In genomic region chr1:238913210-238913609, GRCh38 we compare ENCODE assay signal across 30 cellular contexts.
"Had no signal": no experiment of that assay in that cellular context is flagged by ENCODE, and none has a peak within 500 bp of the region (broad histone marks: within the 10 kb centered on the region; RNA-seq: fewer than 3 reads in every experiment).

No MANE protein-coding gene starts in this region.

- H3K4me1 ChIP-seq: parathyroid adenoma, psoas muscle, right lobe of liver, sigmoid colon, stomach, thyroid gland, tibial nerve, upper lobe of left lung, vagina had no signal

- H3K4me3 Mint-ChIP-seq: natural killer cell treated with Interleukin-12 subunit alpha and Interleukin-12 subunit beta and Interleukin-15 and Interleukin-18, amount 100 ng/mL, for 72 hours; nephron progenitor cell; neural crest cell; stimulated activated effector memory CD8-positive, alpha-beta T cell treated with anti-CD3 and anti-CD28 coated beads, Interleukin-12 subunit alpha, Interleukin-12 subunit beta, amount 100 ng/mL, for 72 hours; stimulated activated naive B cell treated with anti-CD40 and anti-IgM and Interleukin-4, amounts not matched to agents 10 μg/mL and 1 μg/mL and 100 μg/mL, for 72 hours; stimulated activated naive CD8-positive, alpha-beta T cell treated with anti-CD3 and anti-CD28 coated beads, Interleukin-15, Interleukin-2, amounts not matched to agents 100 ng/mL and 50 ng/mL, for 24 hours had no signal

- H3K9me3 ChIP-seq: neutrophil, ovary, psoas muscle, right lobe of liver, sigmoid colon, stomach, thoracic aorta, thyroid gland, tibial nerve, upper lobe of left lung, vagina had no signal

- H3K27me3 Mint-ChIP-seq: natural killer cell treated with Interleukin-12 subunit alpha and Interleukin-12 subunit beta and Interleukin-15 and Interleukin-18, amount 100 ng/mL, for 72 hours; progenitor cell of endocrine pancreas; stimulated activated naive B cell treated with anti-CD40 and anti-IgM and Interleukin-4, amounts not matched to agents 10 μg/mL and 1 μg/mL and 100 μg/mL, for 72 hours; stimulated activated naive CD8-positive, alpha-beta T cell treated with anti-CD3 and anti-CD28 coated beads, Interleukin-15, Interleukin-2, amounts not matched to agents 100 ng/mL and 50 ng/mL, for 24 hours had no signal

- H3K27ac Mint-ChIP-seq: natural killer cell treated with Interleukin-12 subunit alpha and Interleukin-12 subunit beta and Interleukin-15 and Interleukin-18, amount 100 ng/mL, for 72 hours; nephron progenitor cell; progenitor cell of endocrine pancreas; stimulated activated effector memory CD8-positive, alpha-beta T cell treated with anti-CD3 and anti-CD28 coated beads, Interleukin-12 subunit alpha, Interleukin-12 subunit beta, amount 100 ng/mL, for 72 hours; stimulated activated naive B cell treated with anti-CD40 and anti-IgM and Interleukin-4, amounts not matched to agents 10 μg/mL and 1 μg/mL and 100 μg/mL, for 72 hours; stimulated activated naive CD8-positive, alpha-beta T cell treated with anti-CD3 and anti-CD28 coated beads, Interleukin-15, Interleukin-2, amounts not matched to agents 100 ng/mL and 50 ng/mL, for 24 hours had no signal

- DNase-seq: nephron progenitor cell; occipital lobe; ovary; posterior cingulate gyrus; psoas muscle; right cardiac atrium; right lobe of liver; sigmoid colon; small intestine; stimulated activated CD4-positive, alpha-beta T cell treated with anti-CD3 and anti-CD28 coated beads, Interleukin-15, amount 100 ng/mL, for 24 hours; stimulated activated CD4-positive, alpha-beta T cell treated with anti-CD3 and anti-CD28 coated beads, Interleukin-2, amount 100 ng/mL, for 24 hours; stimulated activated CD4-positive, alpha-beta T cell treated with anti-CD3 and anti-CD28 coated beads, Interleukin-2, amount 100 ng/mL, for 48 hours; stimulated activated CD4-positive, alpha-beta T cell treated with anti-CD3 and anti-CD28 coated beads, Interleukin-4, amount 100 ng/mL, for 24 hours; stimulated activated naive B cell treated with anti-CD40 and anti-IgM and Interleukin-4, amounts not matched to agents 10 μg/mL and 1 μg/mL and 100 μg/mL, for 72 hours; stimulated activated naive CD4-positive, alpha-beta T cell treated with Interleukin-2 at 50 U/mL for 16 hours; stomach; thyroid gland; trophoblast cell; upper lobe of left lung had no signal

- ATAC-seq: natural killer cell treated with Interleukin-12 subunit alpha and Interleukin-12 subunit beta and Interleukin-15 and Interleukin-18, amount 100 ng/mL, for 72 hours; psoas muscle; right cardiac atrium; right lobe of liver; stimulated activated effector memory CD8-positive, alpha-beta T cell treated with anti-CD3 and anti-CD28 coated beads, Interleukin-12 subunit alpha, Interleukin-12 subunit beta, amount 100 ng/mL, for 72 hours; stimulated activated naive B cell treated with anti-CD40 and anti-IgM and Interleukin-4, amounts not matched to agents 10 μg/mL and 1 μg/mL and 100 μg/mL, for 72 hours had no signal

- H3K9me3 Mint-ChIP-seq: nephron progenitor cell had no signal

- H3K27ac ChIP-seq: neutrophil, ovary, parathyroid adenoma, psoas muscle, right lobe of liver, sigmoid colon, stomach, thoracic aorta, thyroid gland, tibial nerve, upper lobe of left lung, vagina had no signal

- H3K36me3 ChIP-seq: neutrophil, ovary, right lobe of liver, sigmoid colon, stomach, thoracic aorta, thyroid gland, tibial nerve, upper lobe of left lung, vagina had no signal

- H3K4me3 ChIP-seq: ovary, psoas muscle, right lobe of liver, sigmoid colon, stomach, thoracic aorta, thyroid gland, tibial nerve, upper lobe of left lung, vagina had no signal

- H2AFZ ChIP-seq: parathyroid adenoma had no signal

- FAIRE-seq: small intestine, urothelium cell line had no signal

- H3K4me1 Mint-ChIP-seq: nephron progenitor cell; neural crest cell; stimulated activated effector memory CD8-positive, alpha-beta T cell treated with anti-CD3 and anti-CD28 coated beads, Interleukin-12 subunit alpha, Interleukin-12 subunit beta, amount 100 ng/mL, for 72 hours; stimulated activated naive B cell treated with anti-CD40 and anti-IgM and Interleukin-4, amounts not matched to agents 10 μg/mL and 1 μg/mL and 100 μg/mL, for 72 hours had no signal

- H3K36me3 Mint-ChIP-seq: natural killer cell treated with Interleukin-12 subunit alpha and Interleukin-12 subunit beta and Interleukin-15 and Interleukin-18, amount 100 ng/mL, for 72 hours; stimulated activated effector memory CD8-positive, alpha-beta T cell treated with anti-CD3 and anti-CD28 coated beads, Interleukin-12 subunit alpha, Interleukin-12 subunit beta, amount 100 ng/mL, for 72 hours; stimulated activated naive B cell treated with anti-CD40 and anti-IgM and Interleukin-4, amounts not matched to agents 10 μg/mL and 1 μg/mL and 100 μg/mL, for 72 hours had no signal

- H3K27me3 ChIP-seq: neutrophil, ovary, right lobe of liver, sigmoid colon, stomach, thyroid gland, tibial nerve, upper lobe of left lung, vagina had no signal

- H3K9ac ChIP-seq: parathyroid adenoma had no signal
